22 cellular contexts compared by ENCODE assay signal in the genomic region with DNA sequence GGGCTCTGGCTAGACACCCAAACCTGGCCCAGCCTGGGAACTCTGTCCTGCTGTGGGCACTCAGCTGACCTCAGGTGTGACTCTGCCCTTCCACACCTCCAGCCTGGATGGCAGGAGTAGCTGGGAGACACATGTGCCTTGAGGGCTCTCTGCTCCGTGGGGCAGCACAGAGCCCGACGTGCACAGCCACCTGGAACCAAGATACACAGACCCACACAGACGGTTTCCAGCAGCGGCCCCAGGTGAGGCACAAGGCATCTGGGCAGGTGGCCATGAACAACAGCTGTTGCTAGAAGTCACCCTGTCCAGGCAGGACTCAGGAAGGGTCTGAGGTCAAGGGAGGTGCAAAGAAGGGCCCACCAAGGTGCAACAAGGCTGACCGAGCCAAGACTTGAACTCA. TPM values are rescaled to one million over a fixed set of nuclear protein-coding genes. Genes with fewer than 3 reads are reported as not detected.
DNase-seq lines count a peak whose midpoint lies in the region; ATAC-seq, FAIRE-seq and TF ChIP-seq lines count a peak whose summit lies in the region.
"Had no signal": no experiment of that assay in that cellular context is flagged by ENCODE, and none has a peak within 500 bp of the region (broad histone marks: within the 10 kb centered on the region; RNA-seq: fewer than 3 reads in every experiment).

No MANE protein-coding gene starts in this region.

- ATAC-seq in right cardiac atrium: no peak
- ATAC-seq in GM21515 (IDR thresholded peaks at IDR 0.05; ENCODE audit: unreplicated experiment): no peak
- ATAC-seq: GM23338, HCT116 had no signal

- POLR2A ChIA-PET in H1 (lab: Charles Lee; ENCODE audit: partially characterized antibody): interaction anchor here (1.0 kb wide), 1 partner anchor 9 kb away, joined by 4 read pairs; no protein-coding TSS in a partner anchor

- CTCF ChIA-PET in H1 (lab: Charles Lee; ENCODE audit: partially characterized antibody): interaction anchor here (0.7 to 19.5 kb wide), 6 partner anchors 17 to 171 kb away, joined by 3 to 307 read pairs (median 10); no protein-coding TSS in a partner anchor

- no peak for TF ChIP-seq RAD21 in H1 (IDR thresholded peaks at IDR 0.05 in 1 of 2, conservative IDR thresholded peaks at IDR 0.05 in 1 of 2; ENCODE audit: low read depth in 2 of 2, low read length in 2 of 2)

- 0 out of 2 replicates have a peak overlapping the region, but pooled peaks have one; percentile 31 for H2BK15ac ChIP-seq in H1 (ENCODE audit: low read length)

- no peak overlapping the region for H2BK5ac ChIP-seq in H1 (ENCODE audit: low read depth, low read length)

- H2BK120ac ChIP-seq in H1 (replicated peaks; ENCODE audit: low read depth, low read length): no peak overlapping the region

- no peak overlapping the region for H3K14ac ChIP-seq in H1 (ENCODE audit: insufficient read length)

- H3K9me3 ChIP-seq in right cardiac atrium (ENCODE audit: control insufficient read depth, low read length): no peaks in the 10 kb centered on the region
- no peaks in the 10 kb centered on the region for H3K9me3 ChIP-seq in H1 (ENCODE audit: insufficient read depth in 2 of 2, low read depth in 1 of 2, low read length in 1 of 2)

- H2BK20ac ChIP-seq in H1 (ENCODE audit: low read length): no peak overlapping the region

- no peak for TF ChIP-seq EP300 in H1 (IDR thresholded peaks at IDR 0.05; ENCODE audit: borderline replicate concordance in 1 of 2, low read depth in 2 of 2, low read length in 2 of 2)

- H2AFZ ChIP-seq in H1 (ENCODE audit: low read length): no peak overlapping the region
- H2AFZ ChIP-seq: GM23338 had no signal

- no peak for TF ChIP-seq POLR2A in H1 (IDR thresholded peaks at IDR 0.05; ENCODE audit: control extremely low read depth in 1 of 2, low read depth in 2 of 2, low read length in 2 of 2)

- H3K36me3 ChIP-seq in H1 (ENCODE audit: control insufficient read depth in 2 of 4, insufficient read depth in 4 of 4, low read length in 3 of 4): no peaks in the 10 kb centered on the region; a peak in 1 of 8 replicates
- H3K36me3 ChIP-seq: BE2C had no signal

- no peak overlapping the region for H4K5ac ChIP-seq in H1 (ENCODE audit: insufficient read length, low read depth, low read length)

- no peak for FAIRE-seq in H1 (lab: Jason Lieb, UNC)
- FAIRE-seq: D721Med, G401.6, GM12891, GM19239 had no signal

- no peaks in the 10 kb centered on the region for H3K4me1 ChIP-seq in right cardiac atrium (ENCODE audit: control insufficient read depth, insufficient read depth, low read length)
- H3K4me1 ChIP-seq in H1 (replicated peaks in 1 of 4; ENCODE audit: control insufficient read depth in 3 of 4, insufficient read depth in 4 of 4, low read length in 3 of 4): peaks cover 0 to 7% (median 1%) of the 10 kb centered on the region in 4 experiments; a peak in 6 of 7 replicates

- H3K56ac ChIP-seq in H1 (replicated peaks; ENCODE audit: insufficient read length, low read depth, low read length): no peak overlapping the region

- DNase-seq in right cardiac atrium (peak in 2 of 3 donors; percentile 30 to 40), cardiac septum (ENCODE audit: low spot score) (no peak), H1 (ENCODE audit: low read depth in 1 of 2, low spot score in 2 of 2) (no peak)
- no peak for DNase-seq in effector CD8-positive, alpha-beta T cell (lab: John Stamatoyannopoulos, UW)
- DNase-seq: BE2C; C1 segment of cervical spinal cord; Caco-2; CD4-positive, CD25-positive, alpha-beta regulatory T cell; CD8-positive, alpha-beta memory T cell; H7; HFFc6 had no signal

- H3K4ac ChIP-seq in H1 (replicated peaks; ENCODE audit: insufficient read length, low read depth, low read length): no peak overlapping the region

- H3K4me3 ChIP-seq in right cardiac atrium (ENCODE audit: low read length) (no peak overlapping the region), H1 (ENCODE audit: extremely low read depth in 1 of 4, insufficient read depth in 2 of 4, low read depth in 3 of 4, low read length in 4 of 4) (no peak overlapping the region)
- H3K4me3 ChIP-seq: GM23338 had no signal

- no peak overlapping the region for H4K91ac ChIP-seq in H1 (replicated peaks; ENCODE audit: insufficient read length, low read length)

- no peak for TF ChIP-seq CTCF in H1 (IDR thresholded peaks at IDR 0.05; ENCODE audit: control extremely low read depth in 1 of 3, insufficient read depth in 1 of 3, low read depth in 1 of 3, low read length in 3 of 3)

- H3K27ac ChIP-seq in right cardiac atrium (ENCODE audit: low read length) (no peak overlapping the region), H1 (ENCODE audit: low read depth, low read length) (no peak overlapping the region), temporal lobe (ENCODE audit: low read depth, low read length) (peak overlapping the region; percentile 30)
- H3K27ac ChIP-seq: HL-60 had no signal

- H3K9ac ChIP-seq in H1 (replicated peaks in 1 of 4; ENCODE audit: extremely low read depth in 1 of 4, low read depth in 3 of 4, low read length in 3 of 4): no peak overlapping the region

- H3K79me1 ChIP-seq in H1 (ENCODE audit: low read depth, low read length): no peaks in the 10 kb centered on the region

- H3K27me3 ChIP-seq in right cardiac atrium (ENCODE audit: control insufficient read depth, insufficient read depth): no peaks in the 10 kb centered on the region
- H3K27me3 ChIP-seq in H1 (replicated peaks in 1 of 4; ENCODE audit: control insufficient read depth in 3 of 4, extremely low read depth in 1 of 4, insufficient read depth in 3 of 4, low read length in 3 of 4): peaks cover 2 to 15% (median 13%) of the 10 kb centered on the region in 4 experiments

- no peaks in the 10 kb centered on the region; a peak in 1 of 4 replicates for H3K79me2 ChIP-seq in H1 (ENCODE audit: control insufficient read depth in 1 of 2, insufficient read depth in 2 of 2, low read length in 2 of 2)

- no peak overlapping the region for H2BK12ac ChIP-seq in H1 (ENCODE audit: low read depth, low read length)

- no peak overlapping the region for H3K18ac ChIP-seq in H1 (ENCODE audit: extremely low read depth, low read length)

- no peak overlapping the region for H3K4me2 ChIP-seq in H1 (ENCODE audit: insufficient read depth in 1 of 2, low read depth in 2 of 2, low read length in 2 of 2)
- H3K4me2 ChIP-seq: GM23338 had no signal

- intact Hi-C loops in right cardiac atrium (cut with DNase I) (no loop called here), cardiac septum (cut with DNase I) (no loop called here)

- H4K20me1 ChIP-seq in H1 (replicated peaks in 1 of 2; ENCODE audit: control insufficient read depth in 1 of 2, insufficient read depth in 2 of 2, low read length in 2 of 2): peaks cover 0 to 3% of the 10 kb centered on the region in 2 experiments

- H3K23me2 ChIP-seq in H1 (ENCODE audit: low read depth, low read length): no peaks in the 10 kb centered on the region

- no peak overlapping the region for H3K23ac ChIP-seq in H1 (ENCODE audit: insufficient read length)

- 95% methylated on average over 6 of the region's 6 CpGs for WGBS in right cardiac atrium
- 91% methylated on average over 6 of the region's 6 CpGs; no CpG with 5 or more reads in 1 of the 2 experiments for WGBS in H1 (ENCODE audit: extremely low coverage in 1 of 2, insufficient coverage in 1 of 2, insufficient read length in 1 of 2, insufficient replicate concordance in 2 of 2, low coverage in 1 of 2, low lambda C conversion rate in 2 of 2, missing lambda C conversion rate in 1 of 2), 2 experiments

- no peak overlapping the region for H2AK5ac ChIP-seq in H1 (ENCODE audit: low read depth, low read length)

- H4K8ac ChIP-seq in H1 (ENCODE audit: extremely low read depth, insufficient read depth, low read length): no peak overlapping the region

TF ChIP-seq in H1, 55 proteins besides CTCF, POLR2A, EP300 and RAD21:
- TF ChIP-seq CBX5 (IDR thresholded peaks at IDR 0.05; ENCODE audit: low read depth, low read length): no peak

RNA-seq across cellular contexts. Expression of a gene that starts 5.9 kb away (rescaled TPM):
- total RNA-seq in right cardiac atrium (under 1 TPM in 3 of 4 donors, not detected in 1; 0.29 to 0.42 (median 0.31) TPM), cardiac septum (not detected), temporal lobe (2.2 TPM)
- polyA plus RNA-seq in right cardiac atrium (0.11 TPM), H1 (2011; rRNA removed) (0.60 and 0.82 TPM in 2 replicates)
- total RNA-seq in H1 (2021; fragmentation: NEBNext Ultra II Directional; extraction: Animal tissue kit (Norgen Biotek cat#: 25700)): 0.61 and 0.94 TPM in 2 replicates
- 0.37 TPM for polyA plus RNA-seq in H1 (2011; cell fraction: cytosol; rRNA removed)
- polyA plus RNA-seq in H1 (2011; cell fraction: nucleus; rRNA removed): 1.0 TPM
- polyA plus RNA-seq in H1 (2012, experiment 1 of 2): 0.39 to 1.5 TPM (median 0.71 TPM) in 4 replicates
- 1.3 TPM for polyA plus RNA-seq in H1 (2012, experiment 2 of 2)
- 0.61 TPM for polyA plus RNA-seq in H1 (2013, experiment 1 of 2)
- polyA plus RNA-seq in H1 (2013, experiment 2 of 2): 0.55 TPM
- polyA minus RNA-seq in H1 (2011; rRNA and poly(A)+ RNA removed): 0.07 and 0.19 TPM in 2 replicates
- polyA minus RNA-seq in H1 (2011; cell fraction: cytosol; rRNA and poly(A)+ RNA removed): not detected
- 1.5 TPM for polyA minus RNA-seq in H1 (2011; cell fraction: nucleus; rRNA and poly(A)+ RNA removed)
- total RNA-seq: A172; CD4-positive, CD25-positive, alpha-beta regulatory T cell; H7; HFFc6; HT1080 had no signal

Comparison
In these comparisons a context has a peak if more than half of its experiments do, and no peak if none do; other contexts are left out.
1. DNase-seq: peak in right cardiac atrium (2 of 3); none in cardiac septum (single experiment), H1 (0 of 2) and effector CD8-positive, alpha-beta T cell (single experiment).